Comparison of ENCODE assay signal across 13 cellular contexts in genomic region chr13:40438022-40438692, GRCh38.
DNase-seq lines count a peak whose midpoint lies in the region; ATAC-seq and TF ChIP-seq lines count a peak whose summit lies in the region.
"Had no signal": no experiment of that assay in that cellular context is flagged by ENCODE, and none has a peak within 500 bp of the region (broad histone marks: within the 10 kb centered on the region; RNA-seq: fewer than 3 reads in every experiment).

No MANE protein-coding gene starts in this region.

- no peak for ATAC-seq in right cardiac atrium
- peak; percentile 54 for ATAC-seq in effector memory CD8-positive, alpha-beta T cell (replicated peaks)
- ATAC-seq in HG03565 (IDR thresholded peaks at IDR 0.05; ENCODE audit: unreplicated experiment) = no peak

- no peaks in the 10 kb centered on the region for H3K36me3 Mint-ChIP-seq in effector memory CD8-positive, alpha-beta T cell (ENCODE audit: insufficient read depth)

- H3K4me3 Mint-ChIP-seq in effector memory CD8-positive, alpha-beta T cell = peak overlapping the region in 1 of 2 donors; percentile 1

- peak overlapping the region; percentile 74 for H3K4me2 ChIP-seq in osteoblast (ENCODE audit: insufficient read depth, low read length)

- H3K9me3 ChIP-seq in right atrium auricular region = no peaks in the 10 kb centered on the region
- no peaks in the 10 kb centered on the region for H3K9me3 ChIP-seq in right cardiac atrium (ENCODE audit: control insufficient read depth, low read length)
- no peaks in the 10 kb centered on the region for H3K9me3 ChIP-seq in osteoblast (ENCODE audit: low read depth, low read length)
- H3K9me3 ChIP-seq: BE2C, MG63, thyroid gland had no signal

- H3K27me3 ChIP-seq in right atrium auricular region (no peaks in the 10 kb centered on the region), right cardiac atrium (ENCODE audit: control insufficient read depth, insufficient read depth) (no peaks in the 10 kb centered on the region), osteoblast (ENCODE audit: insufficient read depth, low read length) (no peaks in the 10 kb centered on the region)
- H3K27me3 ChIP-seq: BE2C, MG63, thyroid gland had no signal

- H3K27me3 Mint-ChIP-seq in effector memory CD8-positive, alpha-beta T cell = no peaks in the 10 kb centered on the region
- H3K27me3 Mint-ChIP-seq: progenitor cell of endocrine pancreas had no signal

- H3K27ac Mint-ChIP-seq in effector memory CD8-positive, alpha-beta T cell = peak overlapping the region; percentile 5 to 44

- H3K4me3 ChIP-seq in right atrium auricular region (no peak overlapping the region), right cardiac atrium (ENCODE audit: low read length) (no peak overlapping the region), osteoblast (ENCODE audit: insufficient read depth, low read length) (no peak overlapping the region)
- H3K4me3 ChIP-seq: thyroid gland had no signal

- H3K4me1 ChIP-seq in right atrium auricular region (peaks cover 0 to 50% of the 10 kb centered on the region in 2 donors), right cardiac atrium (ENCODE audit: control insufficient read depth, insufficient read depth, low read length) (peaks cover 17% of the 10 kb centered on the region), osteoblast (ENCODE audit: insufficient read depth, low read length) (peaks cover 24% of the 10 kb centered on the region)
- H3K4me1 ChIP-seq: BE2C had no signal

- 46% methylated on average over 6 of the region's 6 CpGs for WGBS in right cardiac atrium

- H3K4me1 Mint-ChIP-seq in effector memory CD8-positive, alpha-beta T cell (ENCODE audit: low read depth in 2 of 2) = peaks cover 15 to 24% of the 10 kb centered on the region in 2 donors

- DNase-seq in right atrium auricular region (ENCODE audit: low spot score) = no peak
- no peak for DNase-seq in right cardiac atrium
- no peak for DNase-seq in effector memory CD8-positive, alpha-beta T cell
- DNase-seq in osteoblast (ENCODE audit: insufficient read length, low spot score, missing footprints) = no peak
- DNase-seq in NCI-H1694 treated with DMSO at 0.1 percent for 48 hours (lab: John Stamatoyannopoulos, UW) = no peak
- DNase-seq in dedifferentiated amniotic fluid mesenchymal stem cell (ENCODE audit: extremely low spot score) = no peak
- no peak for DNase-seq in H4 (ENCODE audit: low spot score)
- DNase-seq: BE2C, MG63, NCI-H2227 treated with DMSO at 0.1 percent for 48 hours, thyroid gland had no signal

- H3K79me2 ChIP-seq in osteoblast (ENCODE audit: insufficient read depth, low read length) = no peaks in the 10 kb centered on the region

- TF ChIP-seq CTCF in right atrium auricular region (IDR thresholded peaks at IDR 0.05) = no peak
- no peak for TF ChIP-seq CTCF in osteoblast (IDR thresholded peaks at IDR 0.05; ENCODE audit: extremely low read depth, low read depth, low read length)

- H3K36me3 ChIP-seq in right atrium auricular region = no peaks in the 10 kb centered on the region
- no peaks in the 10 kb centered on the region for H3K36me3 ChIP-seq in osteoblast (ENCODE audit: insufficient read depth, low read length)
- H3K36me3 ChIP-seq: BE2C, MG63, thyroid gland had no signal

- H3K27ac ChIP-seq in right atrium auricular region (peak overlapping the region; percentile 65 to 70), right cardiac atrium (ENCODE audit: low read length) (no peak overlapping the region), osteoblast (ENCODE audit: low read depth, low read length) (peak overlapping the region; percentile 69)

- no peaks in the 10 kb centered on the region for H3K9me3 Mint-ChIP-seq in effector memory CD8-positive, alpha-beta T cell

- no peaks in the 10 kb centered on the region for H4K20me1 ChIP-seq in osteoblast (ENCODE audit: insufficient read depth, low read length)

- H2AFZ ChIP-seq in osteoblast (ENCODE audit: low read length) = peak overlapping the region; percentile 88

- intact Hi-C loops in right cardiac atrium (cut with DNase I) = no loop called here
